ENCODE assay signal across 27 cellular contexts in genomic region chr12:124324803-124325705, GRCh38. TPM values are rescaled to one million over a fixed set of nuclear protein-coding genes. Genes with fewer than 3 reads are reported as not detected.
"Had no signal": no experiment of that assay in that cellular context is flagged by ENCODE, and none has a peak within 500 bp of the region (broad histone marks: within the 10 kb centered on the region; RNA-seq: fewer than 3 reads in every experiment).

No MANE protein-coding gene starts in this region.

- H3K27ac Mint-ChIP-seq: activated CD8-positive, alpha-beta T cell treated with anti-CD3 and anti-CD28 coated beads, Interleukin-2, amount 10 ng/mL, durations not matched to agents 7 days and 5 days; dendritic cell treated with granulocyte-macrophage colony-stimulating factor and Interleukin-4, amounts not matched to agents 40 ng/mL and 50 ng/mL, for 4 days; T-helper 2 cell treated with Interferon-gamma antibody and Interleukin-4, amounts not matched to agents 5 μg/mL and 100 μg/mL, for 36 hours had no signal

- H3K27me3 Mint-ChIP-seq: dendritic cell treated with granulocyte-macrophage colony-stimulating factor and Interleukin-4, amounts not matched to agents 40 ng/mL and 50 ng/mL, for 4 days; T-cell had no signal

- H3K27ac ChIP-seq: neutrophil, pancreas, psoas muscle, VCaP had no signal

- H3K9me3 Mint-ChIP-seq: natural killer cell had no signal

- H3K36me3 Mint-ChIP-seq: natural killer cell had no signal

- H3K4me1 Mint-ChIP-seq: natural killer cell, T-cell had no signal

- H3K4me3 ChIP-seq: pancreas, psoas muscle, right atrium auricular region had no signal

- H3K9me3 ChIP-seq: pancreas had no signal

- FAIRE-seq: endothelial cell of umbilical vein, islet of Langerhans, pancreas had no signal

- DNase-seq: activated CD4-positive, alpha-beta T cell treated with anti-CD3 and anti-CD28 coated beads, Interleukin-2, amount 50 U/mL, for 1 hour; activated CD4-positive, CD25-positive, alpha-beta regulatory T cell treated with anti-CD3 and anti-CD28 coated beads, Interleukin-2, amount 50 U/mL, for 72 hours; activated CD8-positive, alpha-beta T cell treated with anti-CD3 and anti-CD28 coated beads, Interleukin-2, amount 10 ng/mL, durations not matched to agents 7 days and 5 days; activated gamma-delta T cell treated with Interleukin-2 at 50 U/mL for 16 hours; activated T-cell treated with anti-CD3 and anti-CD28 coated beads, Interleukin-2, amount 50 U/mL, for 1 hour; amniotic stem cell; effector CD8-positive, alpha-beta T cell; foreskin melanocyte; head of caudate nucleus; hypothalamus; midbrain; natural killer cell; psoas muscle; stimulated activated CD4-positive, alpha-beta T cell treated with anti-CD3 and anti-CD28 coated beads, Interleukin-4, amount 100 ng/mL, for 24 hours; stimulated activated naive CD8-positive, alpha-beta T cell treated with anti-CD3 and anti-CD28 coated beads, Interleukin-15, Interleukin-2, amounts not matched to agents 100 U/mL and 50 U/mL, for 24 hours; T-cell had no signal

- ATAC-seq: activated CD8-positive, alpha-beta T cell treated with anti-CD3 and anti-CD28 coated beads, Interleukin-2, amount 10 ng/mL, durations not matched to agents 7 days and 5 days; activated naive CD4-positive, alpha-beta T cell treated with anti-CD3 and anti-CD28 coated beads, Interleukin-2, amount 50 U/mL, for 72 hours; esophagus mucosa; pancreas; psoas muscle; stimulated activated naive CD8-positive, alpha-beta T cell treated with anti-CD3 and anti-CD28 coated beads, Interleukin-15, Interleukin-2, amounts not matched to agents 100 U/mL and 50 U/mL, for 24 hours; T-cell had no signal

- H3K4me1 ChIP-seq: pancreas had no signal

- H3K4me3 Mint-ChIP-seq: activated CD8-positive, alpha-beta T cell treated with anti-CD3 and anti-CD28 coated beads, Interleukin-2, amount 10 ng/mL, durations not matched to agents 7 days and 5 days; dendritic cell treated with granulocyte-macrophage colony-stimulating factor and Interleukin-4, amounts not matched to agents 40 ng/mL and 50 ng/mL, for 4 days; T-cell; T-helper 2 cell treated with Interferon-gamma antibody and Interleukin-4, amounts not matched to agents 5 μg/mL and 100 μg/mL, for 36 hours had no signal

- H3K27me3 ChIP-seq: neutrophil, pancreas, right atrium auricular region had no signal

RNA-seq across cellular contexts. Expression of gene RFLNA, which starts 30.2 kb away (rescaled TPM):
- total RNA-seq: activated CD8-positive, alpha-beta T cell treated with anti-CD3 and anti-CD28 coated beads, Interleukin-2, amount 10 ng/mL, durations not matched to agents 7 days and 5 days; cardiac septum; esophagus mucosa; T-cell had no signal
